In the genomic region with DNA sequence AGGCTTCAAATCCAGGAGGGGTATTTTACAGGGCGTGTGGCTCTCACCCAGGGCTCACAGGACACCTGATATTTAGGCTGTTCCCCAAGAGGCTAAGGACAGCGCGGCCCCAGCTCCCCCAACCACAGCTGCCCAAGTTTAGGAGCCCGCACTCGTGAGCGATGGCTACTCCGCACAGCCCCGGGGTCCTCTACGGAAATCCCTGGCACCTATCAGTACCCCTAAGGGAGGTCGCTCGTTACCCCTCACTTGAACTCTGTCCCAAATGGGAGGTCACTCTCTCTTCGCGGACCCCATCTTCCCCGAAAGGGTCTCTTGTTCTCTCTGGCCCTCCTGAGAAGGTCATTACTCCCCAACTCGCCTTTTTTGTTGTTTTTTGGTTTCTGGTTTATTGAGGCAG, we compare ENCODE assay signal across 8 cellular contexts. TPM values are rescaled to one million over a fixed set of nuclear protein-coding genes. Genes with fewer than 3 reads are reported as not detected.
DNase-seq lines count a peak whose midpoint lies in the region; ATAC-seq and TF ChIP-seq lines count a peak whose summit lies in the region.

No MANE protein-coding gene starts in this region.

- ATAC-seq in sciatic nerve (peak; percentile 21), HG02623 (IDR thresholded peaks at IDR 0.05; ENCODE audit: unreplicated experiment) (no peak), GM18511 (IDR thresholded peaks at IDR 0.05; ENCODE audit: unreplicated experiment) (no peak)

- TF ChIP-seq CTCF in esophagus muscularis mucosa (IDR thresholded peaks at IDR 0.05): no peak

- H3K9ac ChIP-seq in ES-I3 (ENCODE audit: low read depth, low read length): peak overlapping the region; percentile 94; the same call in 1 of the 2 replicates
- H3K9ac ChIP-seq in NT2/D1 (ENCODE audit: insufficient read length, low read depth): peak overlapping the region; percentile 8

- 81% methylated on average over 15 of the region's 15 CpGs for WGBS in esophagus muscularis mucosa

- peak overlapping the region; percentile 95 for H3K4me3 ChIP-seq in NT2/D1 (ENCODE audit: insufficient read length, low read depth)
- peak overlapping the region; percentile 74 to 83 (median 79) for H3K4me3 ChIP-seq in esophagus muscularis mucosa

- intact Hi-C loops in esophagus muscularis mucosa (cut with DNase I) (no loop called here), sciatic nerve (cut with DNase I) (no loop called here)

- peak overlapping the region; percentile 84 to 93 (median 89) for H3K27ac ChIP-seq in esophagus muscularis mucosa (replicated peaks in 1 of 4)

- H3K9me3 ChIP-seq in ES-I3 (ENCODE audit: control insufficient read depth, insufficient read depth, low read length): no peaks in the 10 kb centered on the region
- H3K9me3 ChIP-seq in NT2/D1 (ENCODE audit: insufficient read depth, low read length): no peaks in the 10 kb centered on the region
- no peaks in the 10 kb centered on the region for H3K9me3 ChIP-seq in esophagus muscularis mucosa

- no peak for TF ChIP-seq POLR2A in esophagus muscularis mucosa (IDR thresholded peaks at IDR 0.05; ENCODE audit: low read depth)

- no peaks in the 10 kb centered on the region for H3K36me3 ChIP-seq in ES-I3 (ENCODE audit: insufficient read depth, low read length)
- peaks cover 14% of the 10 kb centered on the region for H3K36me3 ChIP-seq in NT2/D1 (ENCODE audit: insufficient read depth, insufficient read length, low read length)
- H3K36me3 ChIP-seq in esophagus muscularis mucosa: no peaks in the 10 kb centered on the region

- H3K4me1 ChIP-seq in ES-I3 (ENCODE audit: insufficient read depth, low read length) (no peaks in the 10 kb centered on the region), NT2/D1 (ENCODE audit: insufficient read depth, insufficient read length) (peaks cover 8% of the 10 kb centered on the region), esophagus muscularis mucosa (peaks cover 8 to 23% (median 19%) of the 10 kb centered on the region in 4 donors)

- DNase-seq in NT2/D1 (ENCODE audit: low read depth, low spot score): no peak
- DNase-seq in esophagus muscularis mucosa (ENCODE audit: extremely low spot score): no peak
- no peak for DNase-seq in sciatic nerve (ENCODE audit: low spot score)
- no peak for DNase-seq in LoVo (ENCODE audit: low spot score)
- DNase-seq in kidney glomerular epithelial cell (lab: John Stamatoyannopoulos, UW): no peak

- H3K27me3 ChIP-seq in NT2/D1 (ENCODE audit: insufficient read depth, insufficient read length): peaks cover 12% of the 10 kb centered on the region
- no peaks in the 10 kb centered on the region for H3K27me3 ChIP-seq in esophagus muscularis mucosa

- no peak for TF ChIP-seq EP300 in esophagus muscularis mucosa (IDR thresholded peaks at IDR 0.05)

RNA-seq across cellular contexts. Expression of a gene that starts 0.7 kb away (rescaled TPM):
- total RNA-seq in esophagus muscularis mucosa (10 to 100 TPM; 26.8 to 41.9 (median 30.8) TPM), sciatic nerve (24.2 TPM)
